ENCODE assay signal across 30 cellular contexts in the genomic region with DNA sequence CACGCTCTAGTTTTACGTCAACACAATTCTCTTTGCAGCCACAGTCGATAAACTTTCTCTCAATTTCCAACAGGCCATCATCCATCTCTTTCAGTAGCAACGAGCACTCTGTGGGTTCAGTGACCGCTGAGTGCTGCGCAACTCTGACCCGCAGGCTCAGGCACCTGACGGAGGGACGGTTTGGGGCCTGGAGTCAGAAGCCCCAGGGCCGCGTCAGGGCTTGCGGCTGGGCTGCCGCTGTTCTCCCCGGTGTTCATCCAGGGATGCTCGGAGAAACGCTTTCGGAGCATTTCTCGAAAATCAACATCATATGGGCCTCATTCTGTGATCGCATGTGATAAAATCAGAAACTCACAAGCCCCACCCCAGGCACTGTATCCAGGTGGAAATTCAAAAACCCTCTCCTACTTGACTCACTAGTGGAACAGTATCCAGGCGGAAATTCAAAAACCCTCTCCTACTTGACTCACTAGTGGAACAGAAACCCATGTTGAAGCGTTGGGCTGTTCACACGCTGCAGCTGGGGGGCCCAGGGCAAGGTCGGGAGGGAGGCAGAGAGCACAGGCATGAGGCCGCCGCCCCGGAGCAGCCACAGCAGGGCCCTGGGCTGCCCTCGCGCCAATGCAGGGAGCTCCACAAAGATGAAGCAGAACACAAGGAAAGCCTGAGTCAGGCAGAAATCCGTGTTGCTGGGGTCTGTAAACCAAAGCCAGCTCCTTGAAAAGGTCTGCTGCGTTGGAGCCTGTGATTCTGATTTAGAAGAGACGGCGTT.
A peak's percentile ranks its signal among the peaks of the same experiment; 100 is the strongest.
DNase-seq lines count a peak whose midpoint lies in the region; FAIRE-seq and TF ChIP-seq lines count a peak whose summit lies in the region.
"Had no signal": no experiment of that assay in that cellular context is flagged by ENCODE, and none has a peak within 500 bp of the region (broad histone marks: within the 10 kb centered on the region; RNA-seq: fewer than 3 reads in every experiment).

No MANE protein-coding gene starts in this region.

- peak overlapping the region; percentile 4 for H4K91ac ChIP-seq in H1 (replicated peaks; ENCODE audit: insufficient read length, low read length)

- no peaks in the 10 kb centered on the region for H3K36me3 ChIP-seq in BLaER1
- H3K36me3 ChIP-seq in H1 (ENCODE audit: control insufficient read depth in 2 of 4, insufficient read depth in 4 of 4, low read length in 3 of 4), result no peaks in the 10 kb centered on the region
- H3K36me3 ChIP-seq in ovary, result no peaks in the 10 kb centered on the region
- H3K36me3 ChIP-seq in WERI-Rb-1, result no peaks in the 10 kb centered on the region
- H3K36me3 ChIP-seq: breast epithelium, heart left ventricle, tibial artery had no signal

- no peak for TF ChIP-seq RAD21 in H1 (IDR thresholded peaks at IDR 0.05 in 1 of 2, conservative IDR thresholded peaks at IDR 0.05 in 1 of 2; ENCODE audit: low read depth in 2 of 2, low read length in 2 of 2)

- no peak overlapping the region for H2AK5ac ChIP-seq in H1 (ENCODE audit: low read depth, low read length)

- no peaks in the 10 kb centered on the region for H3K9me3 ChIP-seq in BLaER1
- no peaks in the 10 kb centered on the region for H3K9me3 ChIP-seq in H1 (ENCODE audit: insufficient read depth in 2 of 2, low read depth in 1 of 2, low read length in 1 of 2)
- no peaks in the 10 kb centered on the region for H3K9me3 ChIP-seq in ovary
- H3K9me3 ChIP-seq in WERI-Rb-1 (ENCODE audit: severe bottlenecking), result no peaks in the 10 kb centered on the region
- H3K9me3 ChIP-seq: SK-N-SH had no signal

- H3K56ac ChIP-seq in H1 (replicated peaks; ENCODE audit: insufficient read length, low read depth, low read length), result no peak overlapping the region

- DNase-seq in CD14-positive monocyte (ENCODE audit: low spot score) (peak; percentile 30), H1 (ENCODE audit: low read depth in 1 of 2, low spot score in 2 of 2) (no peak), ovary (peak in 3 of 5 donors; percentile 0 to 8 (median 3)), DMS79 treated with DMSO at 0.1 percent for 48 hours (lab: John Stamatoyannopoulos, UW) (no peak), DMS153 treated with DMSO at 0.1 percent for 48 hours (lab: John Stamatoyannopoulos, UW; ENCODE audit: unreplicated experiment) (no peak), WERI-Rb-1 (no peak)
- DNase-seq: activated CD4-positive, alpha-beta T cell treated with anti-CD3 and anti-CD28 coated beads for 4 hours; Calu3; effector memory CD8-positive, alpha-beta T cell; EL; GM23248; MV-4-11; NCI-H1436 treated with DMSO at 0.1 percent for 48 hours; NCI-H2107; NCI-H774; nucleus accumbens; SK-N-SH; small intestine; stimulated activated CD4-positive, alpha-beta T cell treated with anti-CD3 and anti-CD28 coated beads, Interleukin-1b, Interleukin-23, amount 100 ng/mL, for 48 hours; stimulated activated CD8-positive, alpha-beta memory T cell treated with anti-CD3 and anti-CD28 coated beads, Interleukin-4, amount 100 ng/mL, for 48 hours had no signal

- H3K23me2 ChIP-seq in H1 (ENCODE audit: low read depth, low read length), result no peaks in the 10 kb centered on the region

- H2AFZ ChIP-seq in H1 (ENCODE audit: low read length), result no peak overlapping the region
- H2AFZ ChIP-seq: GM23248 had no signal

- TF ChIP-seq POLR2A in H1 (IDR thresholded peaks at IDR 0.05; ENCODE audit: control extremely low read depth in 1 of 2, low read depth in 2 of 2, low read length in 2 of 2) (no peak), ovary (IDR thresholded peaks at IDR 0.05) (no peak)

- H3K79me1 ChIP-seq in H1 (ENCODE audit: low read depth, low read length), result no peaks in the 10 kb centered on the region

- no peak for TF ChIP-seq EP300 in H1 (IDR thresholded peaks at IDR 0.05; ENCODE audit: borderline replicate concordance in 1 of 2, low read depth in 2 of 2, low read length in 2 of 2)
- TF ChIP-seq EP300 in ovary (IDR thresholded peaks at IDR 0.05), result no peak

- no peak overlapping the region for H3K4ac ChIP-seq in H1 (replicated peaks; ENCODE audit: insufficient read length, low read depth, low read length)

- POLR2A ChIA-PET in H1 (lab: Charles Lee; ENCODE audit: partially characterized antibody), result interaction anchor here (0.7 to 1.2 kb wide), 2 partner anchors 11 to 71 kb away, joined by 3 read pairs; no protein-coding TSS in a partner anchor

- no peak overlapping the region for H3K14ac ChIP-seq in H1 (ENCODE audit: insufficient read length)

- H2BK20ac ChIP-seq in H1 (ENCODE audit: low read length), result no peak overlapping the region

- H2BK120ac ChIP-seq in H1 (replicated peaks; ENCODE audit: low read depth, low read length), result no peak overlapping the region

- H3K27ac ChIP-seq in BLaER1 (no peak overlapping the region), H1 (ENCODE audit: low read depth, low read length) (no peak overlapping the region), ovary (no peak overlapping the region), WERI-Rb-1 (no peak overlapping the region)
- H3K27ac ChIP-seq: breast epithelium, C4-2B, GM23248, heart left ventricle, RWPE1, tibial artery had no signal

- TF ChIP-seq CTCF in CD14-positive monocyte (IDR thresholded peaks at IDR 0.05) (no peak), H1 (IDR thresholded peaks at IDR 0.05; ENCODE audit: control extremely low read depth in 1 of 3, insufficient read depth in 1 of 3, low read depth in 1 of 3, low read length in 3 of 3) (no peak), ovary (IDR thresholded peaks at IDR 0.05) (no peak), WERI-Rb-1 (IDR thresholded peaks at IDR 0.05; ENCODE audit: low read depth, low read length) (no peak)

- no peak overlapping the region for H2BK12ac ChIP-seq in H1 (ENCODE audit: low read depth, low read length)

- no peak overlapping the region for H3K27ac Mint-ChIP-seq in CD14-positive monocyte
- H3K27ac Mint-ChIP-seq: effector memory CD8-positive, alpha-beta T cell; T-helper 1 cell treated with Interleukin-12 subunit alpha and Interleukin-12 subunit beta and Interleukin-4 antibody, amounts not matched to agents 30 μg/mL and 1 μg/mL, for 36 hours had no signal

- WGBS in H1 (ENCODE audit: extremely low coverage in 1 of 2, insufficient coverage in 1 of 2, insufficient read length in 1 of 2, insufficient replicate concordance in 2 of 2, low coverage in 1 of 2, low lambda C conversion rate in 2 of 2, missing lambda C conversion rate in 1 of 2), 2 experiments, result 94% methylated on average over 30 of the region's 32 CpGs; no CpG with 5 or more reads in 1 of the 2 experiments
- WGBS in ovary, 3 donors, result 87 to 89% (median 88%) methylated on average over 32 of the region's 32 CpGs

- FAIRE-seq in H1 (lab: Jason Lieb, UNC), result no peak
- FAIRE-seq: colon, GM12891, small intestine, TTC549 had no signal

- H3K4me1 ChIP-seq in BLaER1 (peaks cover 62% of the 10 kb centered on the region), H1 (replicated peaks in 1 of 4; ENCODE audit: control insufficient read depth in 3 of 4, insufficient read depth in 4 of 4, low read length in 3 of 4) (peaks cover 0 to 6% (median 3%) of the 10 kb centered on the region in 4 experiments; a peak in 4 of 7 replicates), ovary (ENCODE audit: insufficient read depth) (no peaks in the 10 kb centered on the region)
- H3K4me1 ChIP-seq: breast epithelium, heart left ventricle, tibial artery had no signal

- H3K4me3 Mint-ChIP-seq in CD14-positive monocyte, result no peak overlapping the region
- H3K4me3 Mint-ChIP-seq: effector memory CD8-positive, alpha-beta T cell; T-helper 1 cell treated with Interleukin-12 subunit alpha and Interleukin-12 subunit beta and Interleukin-4 antibody, amounts not matched to agents 30 μg/mL and 1 μg/mL, for 36 hours had no signal

- H3K18ac ChIP-seq in H1 (ENCODE audit: extremely low read depth, low read length), result no peak overlapping the region

- H4K8ac ChIP-seq in H1 (ENCODE audit: extremely low read depth, insufficient read depth, low read length), result no peak overlapping the region

- peaks cover 0 to 17% (median 2%) of the 10 kb centered on the region in 7 donors for H3K9me3 Mint-ChIP-seq in CD14-positive monocyte
- H3K9me3 Mint-ChIP-seq: effector memory CD8-positive, alpha-beta T cell; T-helper 1 cell treated with Interleukin-12 subunit alpha and Interleukin-12 subunit beta and Interleukin-4 antibody, amounts not matched to agents 30 μg/mL and 1 μg/mL, for 36 hours had no signal

- peak overlapping the region; percentile 85 for H3K4me2 ChIP-seq in BLaER1
- no peak overlapping the region for H3K4me2 ChIP-seq in H1 (ENCODE audit: insufficient read depth in 1 of 2, low read depth in 2 of 2, low read length in 2 of 2)
- H3K4me2 ChIP-seq: SK-N-SH had no signal

- no peak overlapping the region for H2BK5ac ChIP-seq in H1 (ENCODE audit: low read depth, low read length)

- no peak overlapping the region for H4K5ac ChIP-seq in H1 (ENCODE audit: insufficient read length, low read depth, low read length)

- no peaks in the 10 kb centered on the region for H4K20me1 ChIP-seq in BLaER1
- H4K20me1 ChIP-seq in H1 (replicated peaks in 1 of 2; ENCODE audit: control insufficient read depth in 1 of 2, insufficient read depth in 2 of 2, low read length in 2 of 2), result no peaks in the 10 kb centered on the region

- H3K79me2 ChIP-seq in H1 (ENCODE audit: control insufficient read depth in 1 of 2, insufficient read depth in 2 of 2, low read length in 2 of 2), result no peaks in the 10 kb centered on the region

- H3K27me3 Mint-ChIP-seq in CD14-positive monocyte (ENCODE audit: low read depth in 3 of 3), result peaks cover 4 to 25% (median 6%) of the 10 kb centered on the region in 3 donors

- H2BK15ac ChIP-seq in H1 (ENCODE audit: low read length), result no peak overlapping the region

- H3K27me3 ChIP-seq in BLaER1, result no peaks in the 10 kb centered on the region
- H3K27me3 ChIP-seq in H1 (replicated peaks in 1 of 4; ENCODE audit: control insufficient read depth in 3 of 4, extremely low read depth in 1 of 4, insufficient read depth in 3 of 4, low read length in 3 of 4), result no peaks in the 10 kb centered on the region; a peak in 1 of 7 replicates
- H3K27me3 ChIP-seq in ovary, result no peaks in the 10 kb centered on the region
- no peaks in the 10 kb centered on the region for H3K27me3 ChIP-seq in WERI-Rb-1 (ENCODE audit: insufficient read depth, low read depth, severe bottlenecking)

- H3K23ac ChIP-seq in H1 (ENCODE audit: insufficient read length), result no peak overlapping the region

- CTCF ChIA-PET in H1 (lab: Charles Lee; ENCODE audit: partially characterized antibody), result interaction anchor here (0.9 to 4.1 kb wide), 15 partner anchors 9 to 395 kb away, joined by 3 to 18 read pairs (median 4); no protein-coding TSS in a partner anchor

- intact Hi-C loops in CD14-positive monocyte (cut with micrococcal nuclease), result no loop called here
- intact Hi-C loops in ovary (cut with DNase I), result no loop called here

- H3K4me3 ChIP-seq in BLaER1 (no peak overlapping the region), H1 (ENCODE audit: extremely low read depth in 1 of 4, insufficient read depth in 2 of 4, low read depth in 3 of 4, low read length in 4 of 4) (no peak overlapping the region), ovary (no peak overlapping the region), WERI-Rb-1 (ENCODE audit: low read depth, low read length) (no peak overlapping the region)
- H3K4me3 ChIP-seq: breast epithelium, GM23248, heart left ventricle, tibial artery had no signal

- no peak overlapping the region for H3K9ac ChIP-seq in BLaER1
- H3K9ac ChIP-seq in H1 (replicated peaks in 1 of 4; ENCODE audit: extremely low read depth in 1 of 4, low read depth in 3 of 4, low read length in 3 of 4), result no peak overlapping the region
- H3K9ac ChIP-seq: GM23248, SK-N-SH had no signal

- peaks cover 4% of the 10 kb centered on the region for H3K4me1 Mint-ChIP-seq in CD14-positive monocyte

- no peaks in the 10 kb centered on the region for H3K36me3 Mint-ChIP-seq in CD14-positive monocyte

Comparison
In these comparisons a context has a peak if more than half of its experiments do, and no peak if none do; other contexts are left out.
1. DNase-seq: peak in CD14-positive monocyte (single experiment) and ovary (3 of 5); none in H1 (0 of 2), DMS79 treated with DMSO at 0.1 percent for 48 hours (single experiment), DMS153 treated with DMSO at 0.1 percent for 48 hours (single experiment) and WERI-Rb-1 (single experiment).